ENCODE assay signal across 10 cellular contexts in the genomic region with DNA sequence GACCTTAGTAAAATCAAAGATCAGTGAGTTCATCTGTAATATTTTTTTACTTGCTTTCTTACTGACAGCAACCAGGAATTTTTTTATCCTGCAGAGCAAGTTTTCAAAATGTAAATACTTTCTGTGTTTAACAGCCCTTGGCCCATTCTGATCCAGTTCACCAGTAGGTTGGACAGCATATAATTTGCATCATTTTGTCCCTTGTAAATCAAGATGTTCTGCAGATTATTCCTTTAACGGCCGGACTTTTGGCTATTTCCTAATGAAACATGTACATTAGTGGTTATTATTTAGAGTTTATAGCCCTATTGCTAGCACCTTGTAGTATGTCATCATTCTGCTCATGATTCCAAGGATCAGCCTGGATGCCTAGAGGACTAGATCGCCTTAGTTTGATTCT. TPM values are rescaled to one million over a fixed set of nuclear protein-coding genes. Genes with fewer than 3 reads are reported as not detected.
"Had no signal": no experiment of that assay in that cellular context is flagged by ENCODE, and none has a peak within 500 bp of the region (broad histone marks: within the 10 kb centered on the region; RNA-seq: fewer than 3 reads in every experiment).

No MANE protein-coding gene starts in this region.

RNA-seq across cellular contexts. Expression of gene OR9G1, which starts 7.7 kb away (rescaled TPM):
- total RNA-seq: MCF 10A; NCI-H460; OCI-LY7; PC-9; Right ventricle myocardium inferior; RPMI7951; SJCRH30; SK-MEL-5; T-cell; T-helper 1 cell treated with Interleukin-12 subunit alpha and Interleukin-12 subunit beta and Interleukin-4 antibody, amounts not matched to agents 30 ng/mL and 1 ng/mL, for 36 hours had no signal

RNA-seq across cellular contexts. Expression of gene OR5AR1, which starts 27.7 kb away (rescaled TPM):
- total RNA-seq: MCF 10A; NCI-H460; OCI-LY7; PC-9; Right ventricle myocardium inferior; RPMI7951; SJCRH30; SK-MEL-5; T-cell; T-helper 1 cell treated with Interleukin-12 subunit alpha and Interleukin-12 subunit beta and Interleukin-4 antibody, amounts not matched to agents 30 ng/mL and 1 ng/mL, for 36 hours had no signal

RNA-seq across cellular contexts. Expression of gene OR5AP2, which starts 48.9 kb away (rescaled TPM):
- total RNA-seq: MCF 10A; NCI-H460; OCI-LY7; PC-9; Right ventricle myocardium inferior; RPMI7951; SJCRH30; SK-MEL-5; T-cell; T-helper 1 cell treated with Interleukin-12 subunit alpha and Interleukin-12 subunit beta and Interleukin-4 antibody, amounts not matched to agents 30 ng/mL and 1 ng/mL, for 36 hours had no signal

RNA-seq across cellular contexts. Expression of gene OR9G4, which starts 57.3 kb away (rescaled TPM):
- total RNA-seq: MCF 10A; NCI-H460; OCI-LY7; PC-9; Right ventricle myocardium inferior; RPMI7951; SJCRH30; SK-MEL-5; T-cell; T-helper 1 cell treated with Interleukin-12 subunit alpha and Interleukin-12 subunit beta and Interleukin-4 antibody, amounts not matched to agents 30 ng/mL and 1 ng/mL, for 36 hours had no signal
